12 cellular contexts compared by ENCODE assay signal in the genomic region with DNA sequence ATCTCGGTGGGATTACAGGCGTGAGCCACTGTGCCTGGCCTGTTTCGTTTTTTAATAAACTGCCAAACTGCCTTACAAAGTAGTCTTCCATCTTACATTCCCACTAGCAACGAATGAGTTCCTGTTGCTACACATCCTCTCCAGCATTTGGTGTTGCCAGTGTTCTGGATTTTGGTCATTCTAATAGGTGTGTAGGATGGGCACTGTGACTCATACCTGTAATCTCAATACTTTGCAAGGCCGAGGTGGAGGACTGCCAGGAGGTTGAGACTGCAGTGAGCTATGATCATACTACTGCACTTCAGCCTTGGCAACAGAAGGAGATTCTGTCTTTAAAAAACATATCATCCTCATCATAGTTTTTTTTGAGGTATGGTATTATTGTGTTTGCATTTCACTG. TPM values are rescaled to one million over a fixed set of nuclear protein-coding genes. Genes with fewer than 3 reads are reported as not detected.
DNase-seq lines count a peak whose midpoint lies in the region; ATAC-seq, FAIRE-seq and TF ChIP-seq lines count a peak whose summit lies in the region.
"Had no signal": no experiment of that assay in that cellular context is flagged by ENCODE, and none has a peak within 500 bp of the region (broad histone marks: within the 10 kb centered on the region; RNA-seq: fewer than 3 reads in every experiment).

No MANE protein-coding gene starts in this region.

- H3K9me3 Mint-ChIP-seq in activated CD8-positive, alpha-beta T cell treated with anti-CD3 and anti-CD28 coated beads for 36 hours, result no peaks in the 10 kb centered on the region
- no peaks in the 10 kb centered on the region for H3K9me3 Mint-ChIP-seq in activated CD8-positive, alpha-beta T cell treated with anti-CD3 and anti-CD28 coated beads, Interleukin-2, amount 10 ng/mL, durations not matched to agents 7 days and 5 days (ENCODE audit: insufficient read depth)
- H3K9me3 Mint-ChIP-seq in stimulated activated naive CD8-positive, alpha-beta T cell treated with anti-CD3 and anti-CD28 coated beads, Interleukin-15, amount 100 ng/mL, for 72 hours, result no peaks in the 10 kb centered on the region

- 57% methylated on average over 5 of the region's 5 CpGs for WGBS in K562 (ENCODE audit: insufficient coverage, low coverage, missing lambda C conversion rate)
- WGBS in testis, 2 donors, result 88 to 91% methylated on average over 5 of the region's 5 CpGs

- no peak overlapping the region for H3K4me3 Mint-ChIP-seq in activated CD8-positive, alpha-beta T cell treated with anti-CD3 and anti-CD28 coated beads for 36 hours
- H3K4me3 Mint-ChIP-seq in activated CD8-positive, alpha-beta T cell treated with anti-CD3 and anti-CD28 coated beads, Interleukin-2, amount 10 ng/mL, durations not matched to agents 7 days and 5 days, result no peak overlapping the region
- H3K4me3 Mint-ChIP-seq in stimulated activated naive CD8-positive, alpha-beta T cell treated with anti-CD3 and anti-CD28 coated beads, Interleukin-15, amount 100 ng/mL, for 72 hours, result no peak overlapping the region

- no peak overlapping the region for H3K9ac ChIP-seq in K562 (ENCODE audit: insufficient read depth in 1 of 2, low read depth in 2 of 2, low read length in 2 of 2)

- H3K4me3 ChIP-seq in K562 (no peak overlapping the region), testis (no peak overlapping the region)
- H3K4me3 ChIP-seq: thoracic aorta had no signal

- peaks cover 1% of the 10 kb centered on the region for H3K4me1 Mint-ChIP-seq in activated CD8-positive, alpha-beta T cell treated with anti-CD3 and anti-CD28 coated beads for 36 hours (ENCODE audit: low read depth)
- H3K4me1 Mint-ChIP-seq in activated CD8-positive, alpha-beta T cell treated with anti-CD3 and anti-CD28 coated beads, Interleukin-2, amount 10 ng/mL, durations not matched to agents 7 days and 5 days (ENCODE audit: low read depth), result no peaks in the 10 kb centered on the region
- H3K4me1 Mint-ChIP-seq in stimulated activated naive CD8-positive, alpha-beta T cell treated with anti-CD3 and anti-CD28 coated beads, Interleukin-15, amount 100 ng/mL, for 72 hours, result no peaks in the 10 kb centered on the region

- H3K4me2 ChIP-seq in K562 (ENCODE audit: insufficient read depth, low read length), result no peak overlapping the region

- no peaks in the 10 kb centered on the region for H3K27me3 Mint-ChIP-seq in activated CD8-positive, alpha-beta T cell treated with anti-CD3 and anti-CD28 coated beads for 36 hours
- no peaks in the 10 kb centered on the region for H3K27me3 Mint-ChIP-seq in activated CD8-positive, alpha-beta T cell treated with anti-CD3 and anti-CD28 coated beads, Interleukin-2, amount 10 ng/mL, durations not matched to agents 7 days and 5 days (ENCODE audit: low read depth)
- no peaks in the 10 kb centered on the region for H3K27me3 Mint-ChIP-seq in stimulated activated naive CD8-positive, alpha-beta T cell treated with anti-CD3 and anti-CD28 coated beads, Interleukin-15, amount 100 ng/mL, for 72 hours

- TF ChIP-seq POLR2A in K562 (conservative IDR thresholded peaks at IDR 0.05), result no peak
- no peak for TF ChIP-seq POLR2A in testis (IDR thresholded peaks at IDR 0.05)

- no peaks in the 10 kb centered on the region for H3K9me1 ChIP-seq in K562 (ENCODE audit: control insufficient read depth, insufficient read depth, low read length)

- DNase-seq in activated CD8-positive, alpha-beta T cell treated with anti-CD3 and anti-CD28 coated beads for 36 hours, result peak; percentile 31
- DNase-seq in activated CD8-positive, alpha-beta T cell treated with anti-CD3 and anti-CD28 coated beads, Interleukin-2, amount 10 ng/mL, durations not matched to agents 7 days and 5 days, result no peak
- no peak for DNase-seq in K562 (ENCODE audit: extremely low read depth in 1 of 4, low spot score in 3 of 4)
- DNase-seq in stimulated activated naive CD8-positive, alpha-beta T cell treated with anti-CD3 and anti-CD28 coated beads, Interleukin-15, amount 100 ng/mL, for 72 hours, result peak in 1 of 2 donors; percentile 23
- no peak for DNase-seq in nucleus accumbens (lab: John Stamatoyannopoulos, UW)
- DNase-seq in testis, result no peak
- DNase-seq in activated naive CD4-positive, alpha-beta T cell treated with Interleukin-2 at 50 U/mL for 16 hours, result no peak
- DNase-seq: activated gamma-delta T cell treated with Interleukin-2 at 50 U/mL for 16 hours, NCI-H187 had no signal

- intact Hi-C loops in activated CD8-positive, alpha-beta T cell treated with anti-CD3 and anti-CD28 coated beads for 36 hours (cut with micrococcal nuclease), result no loop called here
- intact Hi-C loops in K562 (cut with micrococcal nuclease), result loop anchor here (5.0 kb wide), 1 partner anchor 82 kb away; no protein-coding TSS in a partner anchor
- intact Hi-C loops in testis (cut with DNase I; ENCODE audit: low total_unique reads), result no loop called here

- FAIRE-seq in K562 (lab: Jason Lieb, UNC), result peak; percentile 76
- FAIRE-seq: endothelial cell of umbilical vein had no signal

- H2AFZ ChIP-seq in K562 (ENCODE audit: low read depth, low read length), result no peak overlapping the region

- H4K20me1 ChIP-seq in K562 (replicated peaks; ENCODE audit: control insufficient read depth, insufficient read depth, low read length), result no peaks in the 10 kb centered on the region

- H3K36me3 ChIP-seq in K562 (ENCODE audit: control insufficient read depth, insufficient read depth, low read length) (no peaks in the 10 kb centered on the region), testis (ENCODE audit: low read depth, missing control alignments) (no peaks in the 10 kb centered on the region)
- H3K36me3 ChIP-seq: thoracic aorta had no signal

- TF ChIP-seq CTCF in activated CD8-positive, alpha-beta T cell treated with anti-CD3 and anti-CD28 coated beads for 36 hours (IDR thresholded peaks at IDR 0.05), result no peak
- no peak for TF ChIP-seq CTCF in K562 (IDR thresholded peaks at IDR 0.05 in 2 of 3, conservative IDR thresholded peaks at IDR 0.05 in 1 of 3; ENCODE audit: insufficient read depth in 2 of 3, low read depth in 1 of 3, low read length in 3 of 3)
- no peak for TF ChIP-seq CTCF in testis (IDR thresholded peaks at IDR 0.05)

- H3K4me1 ChIP-seq in K562 (replicated peaks in 1 of 2; ENCODE audit: control insufficient read depth in 2 of 2, insufficient read depth in 2 of 2, low read length in 2 of 2) (no peaks in the 10 kb centered on the region), testis (no peaks in the 10 kb centered on the region)

- TF ChIP-seq EP300 in K562 (IDR thresholded peaks at IDR 0.05; ENCODE audit: low read length), result no peak

- H3K27ac Mint-ChIP-seq in activated CD8-positive, alpha-beta T cell treated with anti-CD3 and anti-CD28 coated beads for 36 hours, result no peak overlapping the region
- H3K27ac Mint-ChIP-seq in activated CD8-positive, alpha-beta T cell treated with anti-CD3 and anti-CD28 coated beads, Interleukin-2, amount 10 ng/mL, durations not matched to agents 7 days and 5 days, result no peak overlapping the region
- no peak overlapping the region for H3K27ac Mint-ChIP-seq in stimulated activated naive CD8-positive, alpha-beta T cell treated with anti-CD3 and anti-CD28 coated beads, Interleukin-15, amount 100 ng/mL, for 72 hours

- BruUV-seq in K562 (replicated peaks; lab: Mats Ljungman, UMichigan), result no TSS peak

- no peak for TF ChIP-seq RAD21 in K562 (CRISPR knock-in tag; conservative IDR thresholded peaks at IDR 0.05 in 1 of 2, IDR thresholded peaks at IDR 0.05 in 1 of 2)

- H3K27me3 ChIP-seq in K562 (ENCODE audit: control insufficient read depth in 2 of 2, insufficient read depth in 2 of 2, low read length in 2 of 2) (no peaks in the 10 kb centered on the region), testis (no peaks in the 10 kb centered on the region)

- H3K9me3 ChIP-seq in K562 (replicated peaks; ENCODE audit: control insufficient read depth, insufficient read depth, low read depth, low read length) (no peaks in the 10 kb centered on the region), testis (no peaks in the 10 kb centered on the region)
- H3K9me3 ChIP-seq: thoracic aorta had no signal

- H3K36me3 Mint-ChIP-seq in activated CD8-positive, alpha-beta T cell treated with anti-CD3 and anti-CD28 coated beads for 36 hours (ENCODE audit: low read depth), result peaks cover 2% of the 10 kb centered on the region
- no peaks in the 10 kb centered on the region for H3K36me3 Mint-ChIP-seq in activated CD8-positive, alpha-beta T cell treated with anti-CD3 and anti-CD28 coated beads, Interleukin-2, amount 10 ng/mL, durations not matched to agents 7 days and 5 days (ENCODE audit: low read depth)

- in situ Hi-C loops in K562 (cut with MboI), result loop anchor here (25.0 kb wide), 1 partner anchor 537 kb away; no protein-coding TSS in a partner anchor

- H3K27ac ChIP-seq in K562 (ENCODE audit: extremely low read depth, low read depth, low read length), result no peak overlapping the region
- H3K27ac ChIP-seq in testis, result no peak overlapping the region
- H3K27ac ChIP-seq: thoracic aorta had no signal

- POLR2A ChIA-PET in activated CD8-positive, alpha-beta T cell treated with anti-CD3 and anti-CD28 coated beads for 36 hours (lab: Charles Lee), result no interaction called here
- POLR2A ChIA-PET in activated CD8-positive, alpha-beta T cell treated with anti-CD3 and anti-CD28 coated beads, Interleukin-2, amount 10 ng/mL, durations not matched to agents 7 days and 5 days (lab: Charles Lee), result no interaction called here
- POLR2A ChIA-PET in K562 (lab: Yijun Ruan, JAX), result interaction anchor here (0.7 to 1.2 kb wide), 4 partner anchors 10 to 284 kb away, joined by 3 read pairs; no protein-coding TSS in a partner anchor

- peak; percentile 62 for ATAC-seq in activated CD8-positive, alpha-beta T cell treated with anti-CD3 and anti-CD28 coated beads for 36 hours
- ATAC-seq in activated CD8-positive, alpha-beta T cell treated with anti-CD3 and anti-CD28 coated beads, Interleukin-2, amount 10 ng/mL, durations not matched to agents 7 days and 5 days, result no peak
- peak; percentile 74 for ATAC-seq in HG03103 (IDR thresholded peaks at IDR 0.05; ENCODE audit: low read depth, unreplicated experiment)
- ATAC-seq in K562, result no peak; the same call in 2 of the 3 replicates
- peak; percentile 85 for ATAC-seq in stimulated activated naive CD8-positive, alpha-beta T cell treated with anti-CD3 and anti-CD28 coated beads, Interleukin-15, amount 100 ng/mL, for 72 hours

- no peaks in the 10 kb centered on the region for H3K79me2 ChIP-seq in K562 (ENCODE audit: control insufficient read depth, insufficient read depth, low read length)

- CTCF ChIA-PET in activated CD8-positive, alpha-beta T cell treated with anti-CD3 and anti-CD28 coated beads for 36 hours (lab: Charles Lee), result interaction anchor here (0.6 to 2.7 kb wide), 3 partner anchors 23 to 315 kb away, joined by 3 to 13 read pairs (median 12); no protein-coding TSS in a partner anchor
- CTCF ChIA-PET in activated CD8-positive, alpha-beta T cell treated with anti-CD3 and anti-CD28 coated beads, Interleukin-2, amount 10 ng/mL, durations not matched to agents 7 days and 5 days (lab: Charles Lee), result interaction anchor here (0.6 to 3.2 kb wide), 5 partner anchors 9 to 85 kb away, joined by 3 to 18 read pairs (median 4); no protein-coding TSS in a partner anchor
- CTCF ChIA-PET in K562 (lab: Yijun Ruan, JAX; ENCODE audit: low intra/inter-chr PET ratio), result no interaction called here

RNA-seq across cellular contexts. Expression of a gene that starts 21.4 kb away (rescaled TPM):
- total RNA-seq in activated CD8-positive, alpha-beta T cell treated with anti-CD3 and anti-CD28 coated beads for 36 hours, result 10 to 100 TPM; 16.5 to 21.9 TPM
- 10 to 100 TPM; 24.5 to 27.4 TPM for total RNA-seq in activated CD8-positive, alpha-beta T cell treated with anti-CD3 and anti-CD28 coated beads, Interleukin-2, amount 10 ng/mL, durations not matched to agents 7 days and 5 days
- 10.3 and 43.2 TPM in 2 replicates for total RNA-seq in K562 (2011; cell fraction: chromatin; rRNA removed; ENCODE audit: low replicate concordance)
- 7.3 and 10.1 TPM in 2 replicates for total RNA-seq in K562 (2011; cell fraction: nucleolus; rRNA removed)
- total RNA-seq in K562 (2011; cell fraction: nucleoplasm; rRNA removed), result 15.4 and 21.9 TPM in 2 replicates
- total RNA-seq in K562 (2014; rRNA removed) (16.6 and 20.1 TPM in 2 replicates), K562 (2014; rRNA removed; fragmentation: Illumina TruSeq; extraction: Trizol) (33.2 and 33.8 TPM in 2 replicates), K562 (2015; rRNA removed; fragmentation: Illumina TruSeq; extraction: Trizol) (29.1 and 35.2 TPM in 2 replicates), K562 (2021) (19.0 and 22.8 TPM in 2 replicates), testis (10 to 100 TPM; 38.1 to 40.1 TPM)
- polyA plus RNA-seq in K562 (2011; rRNA removed) (19.5 and 20.1 TPM in 2 replicates), K562 (2014; fragmentation: Illumina TruSeq; extraction: Trizol) (28.4 and 33.2 TPM in 2 replicates), K562 (2014; fragmentation: Nextera tagmentation; extraction: Ambion mirVana) (1 to 10 TPM; 6.2 to 8.3 TPM), K562 (2014; rRNA removed) (13.8 and 16.7 TPM in 2 replicates), testis (ENCODE audit: insufficient read depth, low read depth, low replicate concordance) (33.0 TPM)
- 3.6 and 6.7 TPM in 2 replicates for polyA plus RNA-seq in K562 (2011; cell fraction: cytosol; rRNA removed)
- 9.3 and 13.0 TPM in 2 replicates for polyA plus RNA-seq in K562 (2011; cell fraction: nucleus; rRNA removed)
- polyA plus RNA-seq in K562 (2012), result 14.8 and 18.9 TPM in 2 replicates
- 54.3 and 55.0 TPM in 2 replicates for polyA minus RNA-seq in K562 (2011; rRNA and poly(A)+ RNA removed)
- 21.4 and 28.8 TPM in 2 replicates for polyA minus RNA-seq in K562 (2011; cell fraction: cytosol; rRNA and poly(A)+ RNA removed)
- polyA minus RNA-seq in K562 (2011; cell fraction: nucleus; rRNA and poly(A)+ RNA removed), result 8.1 and 12.7 TPM in 2 replicates

Comparison
In these comparisons a context has a peak if more than half of its experiments do, and no peak if none do; other contexts are left out.
1. ATAC-seq: peak in activated CD8-positive, alpha-beta T cell treated with anti-CD3 and anti-CD28 coated beads for 36 hours (single experiment), HG03103 (single experiment) and stimulated activated naive CD8-positive, alpha-beta T cell treated with anti-CD3 and anti-CD28 coated beads, Interleukin-15, amount 100 ng/mL, for 72 hours (single experiment); none in activated CD8-positive, alpha-beta T cell treated with anti-CD3 and anti-CD28 coated beads, Interleukin-2, amount 10 ng/mL, durations not matched to agents 7 days and 5 days (single experiment) and K562 (single experiment).